10 cellular contexts compared by ENCODE assay signal in the genomic region with DNA sequence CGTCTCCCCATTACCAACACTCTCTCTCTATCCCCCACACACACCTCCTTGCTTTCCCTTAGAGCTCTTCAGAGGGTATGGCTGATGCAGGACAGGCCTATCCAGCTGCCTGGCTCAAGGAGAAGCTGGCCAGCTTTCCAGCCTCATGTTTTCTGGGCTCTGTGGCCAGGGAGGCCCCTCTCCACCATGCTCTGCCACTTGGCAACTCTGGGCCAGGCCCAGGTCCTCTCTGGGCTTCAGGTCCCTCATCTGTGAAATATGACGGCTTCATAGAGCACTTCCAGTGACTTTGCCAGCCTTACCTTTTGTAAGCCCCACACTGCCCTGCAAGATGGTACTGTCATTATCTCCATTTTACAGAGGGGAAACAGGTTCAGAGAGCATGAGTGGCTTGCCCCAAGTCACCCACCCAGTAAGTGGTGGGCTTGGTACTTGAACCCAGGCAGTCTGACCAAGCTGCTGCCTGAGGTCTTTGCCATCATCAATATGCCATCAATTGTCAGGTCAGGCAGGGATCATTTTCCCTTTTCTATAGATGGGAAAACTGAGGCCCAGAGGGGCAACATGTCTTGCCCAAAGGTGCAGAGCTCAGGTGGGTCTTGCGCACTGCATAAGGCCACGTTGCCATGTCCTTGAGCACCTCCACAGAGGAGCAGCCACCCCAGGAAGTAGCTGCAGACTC. TPM values are rescaled to one million over a fixed set of nuclear protein-coding genes. Genes with fewer than 3 reads are reported as not detected.
DNase-seq lines count a peak whose midpoint lies in the region; ATAC-seq and TF ChIP-seq lines count a peak whose summit lies in the region.
"Had no signal": no experiment of that assay in that cellular context is flagged by ENCODE, and none has a peak within 500 bp of the region (broad histone marks: within the 10 kb centered on the region; RNA-seq: fewer than 3 reads in every experiment).

No MANE protein-coding gene starts in this region.

- H3K27ac ChIP-seq in BLaER1, result no peak overlapping the region

- H3K4me1 ChIP-seq in BLaER1, result peaks cover 93% of the 10 kb centered on the region

- H3K4me3 ChIP-seq in BLaER1 (no peak overlapping the region), GM12865 (ENCODE audit: low read depth, low read length) (peak overlapping the region; percentile 95)

- TF ChIP-seq CTCF in GM12865 (IDR thresholded peaks at IDR 0.05; ENCODE audit: insufficient read depth, low read depth, low read length, missing control alignments), result no peak

- H3K9me3 Mint-ChIP-seq in naive B cell, result no peaks in the 10 kb centered on the region
- H3K9me3 Mint-ChIP-seq: nephron had no signal

- DNase-seq in GM12865 (ENCODE audit: low read depth) (no peak), naive B cell (no peak), 8988T (no peak), COLO829 (ENCODE audit: low spot score) (no peak)
- peak; percentile 46 for DNase-seq in activated CD8-positive, alpha-beta memory T cell treated with anti-CD3 and anti-CD28 coated beads, Interleukin-2, amount 50 U/mL, for 48 hours

- peak overlapping the region; percentile 83 to 96 (median 94) for H3K4me3 Mint-ChIP-seq in naive B cell
- H3K4me3 Mint-ChIP-seq: nephron had no signal

- no peaks in the 10 kb centered on the region for H3K27me3 ChIP-seq in BLaER1
- H3K27me3 ChIP-seq: Peyer's patch had no signal

- peak overlapping the region; percentile 25 to 95 (median 92) for H3K27ac Mint-ChIP-seq in naive B cell
- H3K27ac Mint-ChIP-seq: nephron had no signal

- H3K4me1 Mint-ChIP-seq in naive B cell, result peaks cover 59 to 98% (median 88%) of the 10 kb centered on the region in 3 donors

- ATAC-seq in naive B cell (ENCODE audit: low read depth in 2 of 2), result no peak
- no peak for ATAC-seq in GM21786 (IDR thresholded peaks at IDR 0.05; ENCODE audit: unreplicated experiment)
- ATAC-seq in HG03442 (IDR thresholded peaks at IDR 0.05; ENCODE audit: unreplicated experiment), result no peak

- H3K4me2 ChIP-seq in BLaER1, result peak overlapping the region; percentile 73

- no peaks in the 10 kb centered on the region for H3K36me3 Mint-ChIP-seq in naive B cell

- H4K20me1 ChIP-seq in BLaER1, result no peaks in the 10 kb centered on the region; the same call in 1 of the 2 replicates

- H3K36me3 ChIP-seq in BLaER1, result no peaks in the 10 kb centered on the region
- H3K36me3 ChIP-seq: Peyer's patch had no signal

- H3K27me3 Mint-ChIP-seq in naive B cell, result no peaks in the 10 kb centered on the region

- H3K9me3 ChIP-seq in BLaER1, result no peaks in the 10 kb centered on the region
- H3K9me3 ChIP-seq: Peyer's patch had no signal

- no peak overlapping the region; the same call in 1 of the 2 replicates for H3K9ac ChIP-seq in BLaER1

RNA-seq across cellular contexts. Expression of a gene that starts 0.5 kb away (rescaled TPM):
- 10 to 100 TPM; 15.2 to 36.4 (median 18.9) TPM for polyA plus RNA-seq in naive B cell (ENCODE audit: low read depth in 6 of 6)

RNA-seq across cellular contexts. Expression of a gene that starts 5.5 kb away (rescaled TPM):
- polyA plus RNA-seq in naive B cell (ENCODE audit: low read depth in 6 of 6), result 10 to 100 TPM in 2 of 6 donors, 1 to 10 TPM in 4; 3.8 to 13.8 (median 9.3) TPM

RNA-seq across cellular contexts. Expression of a gene that starts 55.6 kb away (rescaled TPM):
- 1 to 10 TPM in 4 of 6 donors, under 1 TPM in 1, not detected in 1; 0.22 to 2.1 (median 1.4) TPM for polyA plus RNA-seq in naive B cell (ENCODE audit: low read depth in 6 of 6)
